8 cellular contexts compared by ENCODE assay signal in the genomic region with DNA sequence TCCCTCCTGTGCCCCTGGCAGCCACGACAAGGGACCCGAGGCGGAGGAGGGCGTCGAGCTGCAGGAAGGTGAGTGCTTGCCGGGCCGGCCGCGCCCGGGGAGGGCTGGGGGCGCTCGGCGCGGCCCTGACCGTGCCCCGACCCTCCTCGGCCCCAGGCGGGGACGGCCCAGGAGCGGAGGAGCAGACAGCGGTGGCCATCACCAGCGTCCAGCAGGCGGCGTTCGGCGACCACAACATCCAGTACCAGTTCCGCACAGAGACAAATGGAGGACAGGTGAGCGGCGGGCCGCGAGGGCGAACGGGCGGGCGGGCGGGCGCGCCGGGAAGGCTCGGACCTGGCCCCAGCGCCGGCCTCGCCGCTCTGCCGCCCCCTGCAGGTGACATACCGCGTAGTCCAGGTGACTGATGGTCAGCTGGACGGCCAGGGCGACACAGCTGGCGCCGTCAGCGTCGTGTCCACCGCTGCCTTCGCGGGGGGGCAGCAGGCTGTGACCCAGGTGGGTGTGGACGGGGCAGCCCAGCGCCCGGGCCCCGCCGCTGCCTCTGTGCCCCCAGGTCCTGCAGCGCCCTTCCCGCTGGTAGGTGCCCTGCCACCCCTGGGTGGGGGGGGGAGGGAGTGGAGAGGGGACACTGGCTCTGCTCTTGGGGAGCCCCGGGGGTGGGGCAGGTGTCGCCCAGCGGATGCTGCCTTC. TPM values are rescaled to one million over a fixed set of nuclear protein-coding genes. Genes with fewer than 3 reads are reported as not detected.
DNase-seq lines count a peak whose midpoint lies in the region; ATAC-seq and TF ChIP-seq lines count a peak whose summit lies in the region.

No MANE protein-coding gene starts in this region.

- H3K4me3 Mint-ChIP-seq in activated B cell treated with CpG ODN at 0.5 μM for 24 hours: peak overlapping the region; percentile 66

- H3K27ac Mint-ChIP-seq in activated B cell treated with CpG ODN at 0.5 μM for 24 hours: peak overlapping the region; percentile 12

- H3K9me3 Mint-ChIP-seq in activated B cell treated with CpG ODN at 0.5 μM for 24 hours: no peaks in the 10 kb centered on the region

- H3K4me1 Mint-ChIP-seq in activated B cell treated with CpG ODN at 0.5 μM for 24 hours: peaks cover 61% of the 10 kb centered on the region

- peaks cover 55% of the 10 kb centered on the region for H3K36me3 Mint-ChIP-seq in activated B cell treated with CpG ODN at 0.5 μM for 24 hours (ENCODE audit: low read depth)

- TF ChIP-seq CTCF in activated B cell treated with CpG ODN at 0.5 μM for 24 hours (IDR thresholded peaks at IDR 0.05) (no peak), cardiac fibroblast (IDR thresholded peaks at IDR 0.05; ENCODE audit: low read depth, low read length) (peak; percentile 46)

- H3K4me3 ChIP-seq in cardiac fibroblast (replicated peaks in 1 of 2; ENCODE audit: low read depth in 2 of 2, low read length in 2 of 2): peak overlapping the region; percentile 39 to 83

- POLR2A ChIA-PET in activated B cell treated with CpG ODN at 0.5 μM for 24 hours (lab: Charles Lee): interaction anchor here (0.8 to 4.7 kb wide), 12 partner anchors 9 to 199 kb away, joined by 3 to 61 read pairs (median 4); a partner anchor contains a TSS

- no peaks in the 10 kb centered on the region for H3K27me3 Mint-ChIP-seq in activated B cell treated with CpG ODN at 0.5 μM for 24 hours

- intact Hi-C loops in activated B cell treated with CpG ODN at 0.5 μM for 24 hours (cut with micrococcal nuclease): loop anchor here (1.0 to 5.0 kb wide), 9 partner anchors 21 to 226 kb away; a partner anchor contains a TSS

- ATAC-seq in HG02981 (IDR thresholded peaks at IDR 0.05; ENCODE audit: unreplicated experiment) (peak; percentile 44), activated B cell treated with CpG ODN at 0.5 μM for 24 hours (ENCODE audit: low read depth) (peak; percentile 70)

- CTCF ChIA-PET in activated B cell treated with CpG ODN at 0.5 μM for 24 hours (lab: Charles Lee): interaction anchor here (1.0 to 3.0 kb wide), 7 partner anchors 26 to 226 kb away, joined by 3 to 9 read pairs (median 5); a partner anchor contains a TSS

- peak; percentile 59 for DNase-seq in SIG-M5 treated with dmso at 0.1 percent for 504 hours (lab: John Stamatoyannopoulos, UW; ENCODE audit: unreplicated experiment)
- DNase-seq in SIG-M5 (lab: John Stamatoyannopoulos, UW): no peak
- peak; percentile 71 for DNase-seq in NCI-H2171 treated with DMSO at 0.1 percent for 48 hours (lab: John Stamatoyannopoulos, UW)
- DNase-seq in activated B cell treated with CpG ODN at 0.5 μM for 24 hours: peak; percentile 81
- DNase-seq in cardiac fibroblast (ENCODE audit: low read depth in 2 of 2): peak; percentile 80 to 88
- peak; percentile 76 for DNase-seq in iris pigment epithelial cell (ENCODE audit: low read depth)
- DNase-seq in stimulated activated CD4-positive, alpha-beta T cell treated with anti-CD3 and anti-CD28 coated beads, Interleukin-12 subunit alpha, Interleukin-12 subunit beta, amount 100 ng/mL, for 4 hours: peak; percentile 72

RNA-seq across cellular contexts. Expression of a gene that starts 0.8 kb away (rescaled TPM):
- total RNA-seq in activated B cell treated with CpG ODN at 0.5 μM for 24 hours: 233 and 236 TPM in 2 replicates

RNA-seq across cellular contexts. Expression of a gene that starts 12.8 kb away (rescaled TPM):
- total RNA-seq in activated B cell treated with CpG ODN at 0.5 μM for 24 hours: 1.3 and 2.2 TPM in 2 replicates

RNA-seq across cellular contexts. Expression of a gene that starts 20.8 kb away (rescaled TPM):
- 16.4 and 18.0 TPM in 2 replicates for total RNA-seq in activated B cell treated with CpG ODN at 0.5 μM for 24 hours

RNA-seq across cellular contexts. Expression of a gene that starts 22.4 kb away (rescaled TPM):
- total RNA-seq in activated B cell treated with CpG ODN at 0.5 μM for 24 hours: 0.22 and 0.31 TPM in 2 replicates

RNA-seq across cellular contexts. Expression of a gene that starts 41.0 kb away (rescaled TPM):
- total RNA-seq in activated B cell treated with CpG ODN at 0.5 μM for 24 hours: not detected in 2 replicates
